Comparison of ENCODE assay signal across 31 cellular contexts in the genomic region with DNA sequence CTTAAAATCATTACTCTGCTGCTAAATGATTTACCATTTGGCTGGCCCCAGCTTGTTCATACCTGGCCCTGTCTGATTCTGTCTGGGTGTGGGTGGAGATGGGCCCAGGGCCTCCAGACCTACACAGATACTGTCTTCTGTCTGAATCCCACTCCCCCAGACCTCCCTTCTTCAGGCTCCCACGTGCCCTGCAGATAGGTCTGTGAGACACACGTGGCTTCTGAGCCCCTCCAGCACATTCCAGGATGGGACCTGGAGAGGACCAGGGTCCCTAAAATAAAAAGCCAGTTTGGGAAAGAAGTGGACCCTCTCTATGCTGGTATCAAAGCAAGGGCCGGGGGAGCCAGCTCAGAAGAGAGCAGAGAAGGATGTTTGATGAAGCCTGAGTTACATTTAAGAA. TPM values are rescaled to one million over a fixed set of nuclear protein-coding genes. Genes with fewer than 3 reads are reported as not detected.
A peak's percentile ranks its signal among the peaks of the same experiment; 100 is the strongest.
DNase-seq lines count a peak whose midpoint lies in the region; ATAC-seq, FAIRE-seq and TF ChIP-seq lines count a peak whose summit lies in the region.
"Had no signal": no experiment of that assay in that cellular context is flagged by ENCODE, and none has a peak within 500 bp of the region (broad histone marks: within the 10 kb centered on the region; RNA-seq: fewer than 3 reads in every experiment).

No MANE protein-coding gene starts in this region.

- H4K8ac ChIP-seq in neuronal stem cell (ENCODE audit: low read depth, low read length), result peak overlapping the region; percentile 21

- H2BK5ac ChIP-seq in neuronal stem cell (ENCODE audit: low read length), result no peak overlapping the region

- H3K27ac ChIP-seq in neuronal stem cell (replicated peaks; ENCODE audit: low read length), result no peak overlapping the region
- H3K27ac ChIP-seq: BLaER1 had no signal

- H3K27me3 Mint-ChIP-seq in mesothelial cell of epicardium (ENCODE audit: low read depth), result no peaks in the 10 kb centered on the region
- H3K27me3 Mint-ChIP-seq: CD4-positive, alpha-beta memory T cell had no signal

- no peaks in the 10 kb centered on the region for H3K36me3 Mint-ChIP-seq in mesothelial cell of epicardium
- H3K36me3 Mint-ChIP-seq: CD14-positive monocyte; CD4-positive, alpha-beta memory T cell; CD4-positive, CD25-positive, alpha-beta regulatory T cell had no signal

- peaks cover 0 to 6% of the 10 kb centered on the region in 2 donors for H3K4me1 ChIP-seq in neuronal stem cell (ENCODE audit: control insufficient read depth in 2 of 2, insufficient read depth in 1 of 2, low read depth in 1 of 2, low read length in 2 of 2)
- H3K4me1 ChIP-seq: BE2C had no signal

- no peaks in the 10 kb centered on the region for H3K27me3 ChIP-seq in neuronal stem cell (ENCODE audit: control insufficient read depth in 3 of 3, insufficient read depth in 3 of 3, low read depth in 1 of 3, low read length in 3 of 3)
- H3K27me3 ChIP-seq: BE2C, BLaER1 had no signal

- H3K79me1 ChIP-seq in neuronal stem cell (ENCODE audit: low read depth, low read length), result no peaks in the 10 kb centered on the region

- no peak overlapping the region for H2AK5ac ChIP-seq in neuronal stem cell (ENCODE audit: low read depth, low read length)

- TF ChIP-seq CTCF in mesothelial cell of epicardium (IDR thresholded peaks at IDR 0.05; ENCODE audit: unreplicated experiment), result no peak

- no peak overlapping the region for H3K4me2 ChIP-seq in neuronal stem cell (ENCODE audit: insufficient read depth, low read length, poor library complexity, severe bottlenecking)
- H3K4me2 ChIP-seq: BLaER1 had no signal

- H3K4ac ChIP-seq in neuronal stem cell (ENCODE audit: low read length), result no peak overlapping the region

- H3K23ac ChIP-seq in neuronal stem cell (ENCODE audit: low read depth, low read length, poor library complexity), result no peak overlapping the region

- H2BK120ac ChIP-seq in neuronal stem cell (ENCODE audit: low read depth, low read length), result no peak overlapping the region

- no peak overlapping the region for H3K4me3 Mint-ChIP-seq in mesothelial cell of epicardium
- H3K4me3 Mint-ChIP-seq: CD14-positive monocyte; CD4-positive, alpha-beta memory T cell; CD4-positive, CD25-positive, alpha-beta regulatory T cell had no signal

- no peak for FAIRE-seq in RCC 7860 (lab: Jason Lieb, UNC)
- FAIRE-seq: A204.1, GM12878, GM12892, GM18507, GM19239 had no signal

- peak; percentile 56 for ATAC-seq in left lobe of liver
- no peak for ATAC-seq in HG03354 (IDR thresholded peaks at IDR 0.05; ENCODE audit: poor library complexity, severe bottlenecking, unreplicated experiment)
- ATAC-seq in GM18511 (IDR thresholded peaks at IDR 0.05; ENCODE audit: unreplicated experiment), result no peak
- ATAC-seq: GM12878 had no signal

- H3K9me3 ChIP-seq in neuronal stem cell (replicated peaks in 1 of 2; ENCODE audit: control insufficient read depth in 2 of 2, insufficient read depth in 1 of 2, low read depth in 1 of 2, low read length in 2 of 2), result no peaks in the 10 kb centered on the region
- H3K9me3 ChIP-seq: BE2C, BLaER1 had no signal

- WGBS in neuronal stem cell (ENCODE audit: extremely low coverage in 2 of 2, insufficient read length in 2 of 2, insufficient replicate concordance in 1 of 2), 2 donors, result no CpG with 5 or more reads among the region's 3 CpGs

- H2BK15ac ChIP-seq in neuronal stem cell (ENCODE audit: low read length), result no peak overlapping the region

- no peak overlapping the region for H3K14ac ChIP-seq in neuronal stem cell (ENCODE audit: low read length)

- no peak overlapping the region for H4K91ac ChIP-seq in neuronal stem cell (ENCODE audit: low read depth, low read length, poor library complexity)

- H3K9ac ChIP-seq in neuronal stem cell (ENCODE audit: low read depth, low read length, poor library complexity), result no peak overlapping the region
- H3K9ac ChIP-seq: BLaER1 had no signal

- no peaks in the 10 kb centered on the region for H3K36me3 ChIP-seq in neuronal stem cell (replicated peaks in 1 of 2; ENCODE audit: control insufficient read depth in 2 of 2, insufficient read depth in 2 of 2, low read length in 2 of 2)
- H3K36me3 ChIP-seq: BE2C, BLaER1 had no signal

- H2AFZ ChIP-seq in neuronal stem cell (ENCODE audit: low read length), result no peak overlapping the region

- H3K4me3 ChIP-seq in neuronal stem cell (ENCODE audit: low read length in 2 of 2), result no peak overlapping the region
- H3K4me3 ChIP-seq: BLaER1, GM12878 had no signal

- peaks cover 9% of the 10 kb centered on the region for H3K4me1 Mint-ChIP-seq in mesothelial cell of epicardium
- H3K4me1 Mint-ChIP-seq: CD14-positive monocyte; CD4-positive, alpha-beta memory T cell; CD4-positive, CD25-positive, alpha-beta regulatory T cell; CD8-positive, alpha-beta memory T cell had no signal

- peak overlapping the region; percentile 53 for H3K27ac Mint-ChIP-seq in mesothelial cell of epicardium
- H3K27ac Mint-ChIP-seq: CD14-positive monocyte; CD4-positive, CD25-positive, alpha-beta regulatory T cell; CD8-positive, alpha-beta memory T cell had no signal

- H3K18ac ChIP-seq in neuronal stem cell (ENCODE audit: low read length), result peak overlapping the region; percentile 72

- H2BK12ac ChIP-seq in neuronal stem cell (ENCODE audit: low read length), result no peak overlapping the region

- DNase-seq in left lobe of liver (ENCODE audit: low spot score), result no peak
- no peak for DNase-seq in mesothelial cell of epicardium (ENCODE audit: low spot score in 2 of 2, unreplicated experiment in 2 of 2)
- no peak for DNase-seq in neuronal stem cell (ENCODE audit: low spot score)
- no peak for DNase-seq in stimulated activated CD4-positive, alpha-beta T cell treated with anti-CD3 and anti-CD28 coated beads, Interleukin-15, amount 100 ng/mL, for 24 hours
- DNase-seq in RCC 7860 (ENCODE audit: low spot score), result no peak
- DNase-seq: 8988T; ACHN; BE2C; C1 segment of cervical spinal cord; CD4-positive, alpha-beta memory T cell; CD4-positive, CD25-positive, alpha-beta regulatory T cell; CD8-positive, alpha-beta memory T cell; COR-L47; DMS 273 treated with DMSO at 0.1 percent for 48 hours; DMS153; DMS53; DMS79; DND-41; EL; GDM1 had no signal

- H3K9me3 Mint-ChIP-seq in mesothelial cell of epicardium, result no peaks in the 10 kb centered on the region
- H3K9me3 Mint-ChIP-seq: CD8-positive, alpha-beta memory T cell had no signal

RNA-seq across cellular contexts. Expression of a gene that starts 14.6 kb away (rescaled TPM):
- total RNA-seq in left lobe of liver (0.50 TPM), mesothelial cell of epicardium (0.70 to 1.2 TPM (median 0.83 TPM) in 3 replicates)
- polyA plus RNA-seq in neuronal stem cell (2013, experiment 1 of 2), result not detected
- polyA plus RNA-seq in neuronal stem cell (2013, experiment 2 of 2), result under 0.01 TPM
- total RNA-seq: A673; CD8-positive, alpha-beta memory T cell; G401 had no signal
- polyA plus RNA-seq: CD14-positive monocyte; CD8-positive, alpha-beta memory T cell had no signal
